29 cellular contexts compared by ENCODE assay signal in genomic region chr4:151784676-151785075, GRCh38.
"Had no signal": no experiment of that assay in that cellular context is flagged by ENCODE, and none has a peak within 500 bp of the region (broad histone marks: within the 10 kb centered on the region; RNA-seq: fewer than 3 reads in every experiment).

No MANE protein-coding gene starts in this region.

- H3K4me3 ChIP-seq: ascending aorta, body of pancreas, K562, Peyer's patch had no signal

- H3K27ac Mint-ChIP-seq: activated CD8-positive, alpha-beta T cell treated with anti-CD3 and anti-CD28 coated beads, Interleukin-2, amount 10 ng/mL, durations not matched to agents 7 days and 5 days; activated naive CD4-positive, alpha-beta T cell treated with anti-CD3 and anti-CD28 coated beads, Interleukin-2, amount 50 U/mL, for 72 hours; activated naive CD8-positive, alpha-beta T cell treated with anti-CD3 and anti-CD28 coated beads, Interleukin-2, amount 50 U/mL, for 24 hours; T-helper 17 cell had no signal

- H3K36me3 Mint-ChIP-seq: activated naive CD4-positive, alpha-beta T cell treated with anti-CD3 and anti-CD28 coated beads, Interleukin-2, amount 50 U/mL, for 72 hours had no signal

- ATAC-seq: activated CD8-positive, alpha-beta T cell treated with anti-CD3 and anti-CD28 coated beads, Interleukin-2, amount 10 ng/mL, durations not matched to agents 7 days and 5 days; activated naive CD4-positive, alpha-beta T cell treated with anti-CD3 and anti-CD28 coated beads, Interleukin-2, amount 50 U/mL, for 72 hours; activated naive CD8-positive, alpha-beta T cell treated with anti-CD3 and anti-CD28 coated beads, Interleukin-2, amount 50 U/mL, for 24 hours; body of pancreas; K562; T-helper 17 cell had no signal

- H3K27me3 ChIP-seq: ascending aorta, body of pancreas, Peyer's patch had no signal

- H3K9me3 ChIP-seq: ascending aorta, body of pancreas, Peyer's patch had no signal

- H3K4me1 ChIP-seq: ascending aorta, body of pancreas, Peyer's patch had no signal

- H3K36me3 ChIP-seq: ascending aorta, Peyer's patch had no signal

- DNase-seq: activated CD4-positive, alpha-beta T cell treated with anti-CD3 and anti-CD28 coated beads for 48 hours; activated CD4-positive, alpha-beta T cell treated with anti-CD3 and anti-CD28 coated beads, Interleukin-2, amount 50 U/mL, for 4 hours; activated CD4-positive, CD25-positive, alpha-beta regulatory T cell treated with anti-CD3 and anti-CD28 coated beads, Interleukin-2, amount 50 U/mL, for 72 hours; activated CD8-positive, alpha-beta memory T cell treated with anti-CD3 and anti-CD28 coated beads, Interleukin-2, amount 50 U/mL, for 48 hours; activated CD8-positive, alpha-beta T cell treated with anti-CD3 and anti-CD28 coated beads, Interleukin-2, amount 10 ng/mL, durations not matched to agents 7 days and 5 days; activated naive CD4-positive, alpha-beta T cell; activated naive CD8-positive, alpha-beta T cell treated with anti-CD3 and anti-CD28 coated beads, Interleukin-2, amount 50 U/mL, for 24 hours; activated T-cell treated with anti-CD3 and anti-CD28 coated beads, Interleukin-2, amount 50 U/mL, for 1 hour; amniotic stem cell; body of pancreas; Karpas-422; MM.1S; NCI-H1105; NCI-H1436; NCI-H1694 treated with DMSO at 0.1 percent for 48 hours; NCI-H2029 treated with DMSO at 0.1 percent for 48 hours; NCI-H345; NCI-H510A; NCI-H526 treated with DMSO at 0.1 percent for 48 hours; NCI-H82; Peyer's patch; SHP77; T-helper 17 cell; T-helper 9 cell had no signal

- H3K27ac ChIP-seq: ascending aorta, body of pancreas, Peyer's patch had no signal

- H3K9me3 Mint-ChIP-seq: activated naive CD4-positive, alpha-beta T cell treated with anti-CD3 and anti-CD28 coated beads, Interleukin-2, amount 50 U/mL, for 72 hours; activated naive CD8-positive, alpha-beta T cell treated with anti-CD3 and anti-CD28 coated beads, Interleukin-2, amount 50 U/mL, for 24 hours had no signal

- H3K4me3 Mint-ChIP-seq: activated CD8-positive, alpha-beta T cell treated with anti-CD3 and anti-CD28 coated beads, Interleukin-2, amount 10 ng/mL, durations not matched to agents 7 days and 5 days; activated naive CD8-positive, alpha-beta T cell treated with anti-CD3 and anti-CD28 coated beads, Interleukin-2, amount 50 U/mL, for 24 hours; T-helper 17 cell; WTC11 had no signal

- FAIRE-seq: bronchial epithelial cell, K562 had no signal
